Comparison of ENCODE assay signal across 8 cellular contexts in the genomic region with DNA sequence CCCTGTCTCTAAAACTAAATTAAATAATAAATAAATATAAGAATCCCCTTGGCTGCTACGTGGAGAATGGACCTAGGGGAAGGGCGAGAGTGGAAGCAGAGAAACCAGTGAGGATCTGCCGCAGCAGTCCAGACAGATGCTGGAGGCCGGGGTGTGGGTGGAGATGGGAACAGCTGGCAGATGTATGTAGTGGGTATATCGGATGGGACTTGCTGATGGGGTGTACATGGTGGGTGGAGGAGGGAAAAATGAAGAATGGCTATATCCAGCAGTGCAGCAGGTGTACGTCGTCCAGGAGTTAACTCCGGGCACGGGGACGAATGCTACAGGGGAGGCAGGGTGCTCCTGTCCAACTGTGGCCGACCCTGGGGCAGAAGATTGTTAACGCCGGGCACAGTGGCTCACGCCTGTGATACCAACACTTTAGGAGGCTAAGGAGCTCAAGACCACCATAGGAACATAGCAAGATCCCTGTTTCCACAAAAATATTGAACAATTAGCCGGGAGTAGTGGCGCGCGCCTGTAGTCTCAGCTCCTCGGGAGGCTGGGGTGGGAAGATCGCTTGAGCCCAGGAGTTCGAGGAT. TPM values are rescaled to one million over a fixed set of nuclear protein-coding genes. Genes with fewer than 3 reads are reported as not detected.
DNase-seq lines count a peak whose midpoint lies in the region; ATAC-seq and TF ChIP-seq lines count a peak whose summit lies in the region.

No MANE protein-coding gene starts in this region.

- peak overlapping the region; percentile 38 for H3K9ac ChIP-seq in smooth muscle cell (ENCODE audit: low read depth)

- H3K4me1 Mint-ChIP-seq in T-helper 17 cell: peaks cover 22% of the 10 kb centered on the region
- H3K4me1 Mint-ChIP-seq in glutamatergic neuron (ENCODE audit: low read depth, unreplicated experiment): peaks cover 5% of the 10 kb centered on the region

- H3K79me2 ChIP-seq in smooth muscle cell (ENCODE audit: low read depth): peaks cover 28% of the 10 kb centered on the region

- H3K27me3 Mint-ChIP-seq in T-helper 17 cell (no peaks in the 10 kb centered on the region), glutamatergic neuron (ENCODE audit: unreplicated experiment) (peaks cover 12% of the 10 kb centered on the region)

- H3K9me3 ChIP-seq in T-helper 17 cell (ENCODE audit: control insufficient read depth, low read length, poor library complexity, severe bottlenecking) (no peaks in the 10 kb centered on the region), smooth muscle cell (replicated peaks; ENCODE audit: low read depth) (no peaks in the 10 kb centered on the region)

- 32% methylated on average over 21 of the region's 21 CpGs for WGBS in smooth muscle cell (ENCODE audit: low lambda C conversion rate)

- peak overlapping the region; percentile 73 for H3K4me3 ChIP-seq in smooth muscle cell

- peaks cover 10% of the 10 kb centered on the region for H3K9me3 Mint-ChIP-seq in glutamatergic neuron (ENCODE audit: unreplicated experiment)

- H3K27ac ChIP-seq in smooth muscle cell (ENCODE audit: low read depth): no peak overlapping the region

- H4K20me1 ChIP-seq in smooth muscle cell (ENCODE audit: low read depth): no peaks in the 10 kb centered on the region

- H3K4me2 ChIP-seq in smooth muscle cell: peak overlapping the region; percentile 98

- H3K27ac Mint-ChIP-seq in T-helper 17 cell: peak overlapping the region; percentile 96
- H3K27ac Mint-ChIP-seq in glutamatergic neuron (ENCODE audit: unreplicated experiment): peak overlapping the region; percentile 84

- H3F3A ChIP-seq in smooth muscle cell (ENCODE audit: low read depth): no peaks in the 10 kb centered on the region

- H3K4me1 ChIP-seq in smooth muscle cell (ENCODE audit: low read depth): peaks cover 8% of the 10 kb centered on the region

- H2AFZ ChIP-seq in smooth muscle cell (ENCODE audit: low read depth): peak overlapping the region; percentile 75

- H3K36me3 ChIP-seq in smooth muscle cell (ENCODE audit: low read depth): no peaks in the 10 kb centered on the region

- TF ChIP-seq CTCF in glutamatergic neuron (IDR thresholded peaks at IDR 0.05; ENCODE audit: partially characterized antibody, unreplicated experiment) (no peak), smooth muscle cell (IDR thresholded peaks at IDR 0.05; ENCODE audit: borderline replicate concordance, insufficient read depth, poor library complexity, severe bottlenecking) (no peak)

- H3K4me3 Mint-ChIP-seq in T-helper 17 cell (peak overlapping the region; percentile 99), glutamatergic neuron (ENCODE audit: unreplicated experiment) (peak overlapping the region; percentile 99)

- H3K27me3 ChIP-seq in smooth muscle cell (ENCODE audit: low read depth): no peaks in the 10 kb centered on the region

- H3K36me3 Mint-ChIP-seq in T-helper 17 cell (ENCODE audit: low read depth) (peaks cover 3% of the 10 kb centered on the region), glutamatergic neuron (ENCODE audit: unreplicated experiment) (no peaks in the 10 kb centered on the region)

- ATAC-seq in T-helper 17 cell: no peak

- DNase-seq in DMS53 (lab: John Stamatoyannopoulos, UW) (peak; percentile 54), DMS53 treated with DMSO at 0.1 percent for 48 hours (lab: John Stamatoyannopoulos, UW; ENCODE audit: unreplicated experiment) (no peak), T-helper 17 cell (no peak), glutamatergic neuron (no peak), smooth muscle cell (lab: John Stamatoyannopoulos, UW; ENCODE audit: unreplicated experiment) (no peak), NCI-H2081 treated with DMSO at 0.1 percent for 48 hours (lab: John Stamatoyannopoulos, UW) (no peak)
- DNase-seq in stimulated activated CD4-positive, alpha-beta T cell treated with anti-CD3 and anti-CD28 coated beads, Interleukin-2, amount 100 ng/mL, for 48 hours: no peak
- DNase-seq in activated effector memory CD4-positive, alpha-beta T cell treated with Interleukin-2 at 50 U/mL for 16 hours: no peak

RNA-seq across cellular contexts. Expression of gene CEP89, which starts 0.7 kb away (rescaled TPM):
- total RNA-seq in T-helper 17 cell (1 to 10 TPM; 9.5 to 9.8 TPM), glutamatergic neuron (ENCODE audit: unreplicated experiment) (42.5 TPM), smooth muscle cell (11.7 and 19.3 TPM in 2 replicates)
- polyA plus RNA-seq in smooth muscle cell: 18.5 and 19.6 TPM in 2 replicates

RNA-seq across cellular contexts. Expression of gene FAAP24, which starts 0.9 kb away (rescaled TPM):
- total RNA-seq in T-helper 17 cell (1 to 10 TPM; 2.1 to 2.2 TPM), glutamatergic neuron (ENCODE audit: unreplicated experiment) (1.4 TPM), smooth muscle cell (2.2 and 4.7 TPM in 2 replicates)
- polyA plus RNA-seq in smooth muscle cell: 5.3 and 6.3 TPM in 2 replicates
